Comparison of ENCODE assay signal across 1 cellular context in genomic region chr7:108406474-108406873, GRCh38.
TF ChIP-seq lines count a peak whose summit lies in the region.

No MANE protein-coding gene starts in this region.

TF ChIP-seq in A549, 52 proteins besides CTCF, POLR2A, EP300 and RAD21:
- TF ChIP-seq RARB (CRISPR knock-in tag; IDR thresholded peaks at IDR 0.05) = no peak
- TF ChIP-seq POLR2AphosphoS2 (conservative IDR thresholded peaks at IDR 0.05; ENCODE audit: low read length) = no peak
